In the genomic region with DNA sequence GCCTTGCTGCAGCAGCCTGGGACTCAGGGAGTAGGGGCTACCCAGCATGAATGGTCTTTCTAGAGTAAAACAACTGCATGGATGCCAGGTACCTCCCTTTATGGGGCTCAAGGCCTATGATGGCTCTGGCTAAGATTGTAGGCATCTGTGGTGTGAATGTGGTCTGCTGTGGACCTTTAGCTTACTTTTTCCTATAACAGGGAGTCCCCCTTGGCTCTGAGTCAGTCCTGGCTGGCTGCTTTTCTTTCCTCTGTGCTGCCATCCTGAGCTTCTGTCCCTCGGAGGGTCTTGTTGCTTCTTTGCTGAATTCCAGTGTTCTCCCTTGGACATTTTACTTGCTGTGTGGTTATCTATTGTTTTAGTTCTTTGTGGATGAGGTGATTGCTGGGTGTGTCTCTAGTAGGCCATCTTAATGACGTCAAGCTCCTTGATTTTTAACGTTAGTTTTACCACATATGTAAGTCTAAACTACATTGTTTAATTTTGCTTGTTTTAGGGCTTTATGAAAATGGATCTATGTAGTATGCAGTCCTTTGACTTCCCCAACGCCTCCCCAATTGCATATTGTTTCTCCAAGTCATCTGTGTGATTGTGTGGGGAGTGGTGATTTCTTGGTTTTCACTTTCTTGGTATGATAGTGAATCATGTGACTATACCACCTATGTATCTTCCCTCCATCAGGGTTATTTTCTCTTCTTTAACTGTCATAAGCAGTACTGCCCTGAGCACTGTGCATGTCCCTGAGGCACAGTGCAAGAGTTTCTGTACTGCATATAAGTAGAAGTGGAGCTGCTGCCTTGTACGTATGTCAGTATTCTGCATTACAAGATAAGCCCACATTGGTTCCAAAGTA, we compare ENCODE assay signal across 15 cellular contexts.
DNase-seq lines count a peak whose midpoint lies in the region; ATAC-seq lines count a peak whose summit lies in the region.
"Had no signal": no experiment of that assay in that cellular context is flagged by ENCODE, and none has a peak within 500 bp of the region (broad histone marks: within the 10 kb centered on the region; RNA-seq: fewer than 3 reads in every experiment).

No MANE protein-coding gene starts in this region.

- peak overlapping the region; percentile 60 for H3K27ac Mint-ChIP-seq in activated naive CD4-positive, alpha-beta T cell treated with anti-CD3 and anti-CD28 coated beads, Interleukin-2, amount 50 U/mL, for 24 hours

- H3K4me1 Mint-ChIP-seq in activated naive CD4-positive, alpha-beta T cell treated with anti-CD3 and anti-CD28 coated beads, Interleukin-2, amount 50 U/mL, for 24 hours = peaks cover 89% of the 10 kb centered on the region

- peak; percentile 63 for ATAC-seq in HG02870 (IDR thresholded peaks at IDR 0.05; ENCODE audit: unreplicated experiment)
- ATAC-seq: left ventricle myocardium superior, psoas muscle had no signal

- H3K9me3 Mint-ChIP-seq in activated naive CD4-positive, alpha-beta T cell treated with anti-CD3 and anti-CD28 coated beads, Interleukin-2, amount 50 U/mL, for 24 hours = peaks cover 33% of the 10 kb centered on the region

- H3K4me3 Mint-ChIP-seq in activated naive CD4-positive, alpha-beta T cell treated with anti-CD3 and anti-CD28 coated beads, Interleukin-2, amount 50 U/mL, for 24 hours = peak overlapping the region; percentile 12
- H3K4me3 Mint-ChIP-seq: WTC11 had no signal

- peak; percentile 28 for DNase-seq in activated naive CD4-positive, alpha-beta T cell treated with Interleukin-2 at 50 U/mL for 16 hours
- DNase-seq in activated naive CD4-positive, alpha-beta T cell treated with anti-CD3 and anti-CD28 coated beads, Interleukin-2, amount 50 U/mL, for 16 hours = no peak
- DNase-seq in stimulated activated CD4-positive, alpha-beta T cell treated with anti-CD3 and anti-CD28 coated beads, Interleukin-4, amount 100 ng/mL, for 24 hours = peak; percentile 49
- DNase-seq in SW480 (ENCODE audit: low spot score) = no peak
- no peak for DNase-seq in NCI-H1105 (lab: John Stamatoyannopoulos, UW)
- no peak for DNase-seq in GM19240 (ENCODE audit: insufficient read length, low spot score)
- DNase-seq: Caco-2, left ventricle myocardium superior, NCI-H2107, NCI-H69, psoas muscle, upper lobe of right lung had no signal

- peaks cover 47% of the 10 kb centered on the region for H3K36me3 Mint-ChIP-seq in activated naive CD4-positive, alpha-beta T cell treated with anti-CD3 and anti-CD28 coated beads, Interleukin-2, amount 50 U/mL, for 24 hours

- no peaks in the 10 kb centered on the region for H3K27me3 Mint-ChIP-seq in activated naive CD4-positive, alpha-beta T cell treated with anti-CD3 and anti-CD28 coated beads, Interleukin-2, amount 50 U/mL, for 24 hours

Comparison
In these comparisons a context has a peak if more than half of its experiments do, and no peak if none do; other contexts are left out.
1. DNase-seq: peak in activated naive CD4-positive, alpha-beta T cell treated with Interleukin-2 at 50 U/mL for 16 hours (single experiment) and stimulated activated CD4-positive, alpha-beta T cell treated with anti-CD3 and anti-CD28 coated beads, Interleukin-4, amount 100 ng/mL, for 24 hours (single experiment); none in activated naive CD4-positive, alpha-beta T cell treated with anti-CD3 and anti-CD28 coated beads, Interleukin-2, amount 50 U/mL, for 16 hours (single experiment), SW480 (single experiment), NCI-H1105 (single experiment) and GM19240 (single experiment).